Comparison of ENCODE assay signal across 3 cellular contexts in genomic region chr1:47990286-47990685, GRCh38. TPM values are rescaled to one million over a fixed set of nuclear protein-coding genes. Genes with fewer than 3 reads are reported as not detected.
"Had no signal": no experiment of that assay in that cellular context is flagged by ENCODE, and none has a peak within 500 bp of the region (broad histone marks: within the 10 kb centered on the region; RNA-seq: fewer than 3 reads in every experiment).

No MANE protein-coding gene starts in this region.

- H3K4me3 ChIP-seq: GM12878 had no signal

- ATAC-seq: GM12878 had no signal

- DNase-seq: GDM1, GF-D8 had no signal

RNA-seq across cellular contexts. Expression of gene TRABD2B, which starts 6.9 kb away (rescaled TPM):
- total RNA-seq: GM12878 had no signal
- polyA plus RNA-seq: GM12878 had no signal
